ENCODE assay signal across 2 cellular contexts in the genomic region with DNA sequence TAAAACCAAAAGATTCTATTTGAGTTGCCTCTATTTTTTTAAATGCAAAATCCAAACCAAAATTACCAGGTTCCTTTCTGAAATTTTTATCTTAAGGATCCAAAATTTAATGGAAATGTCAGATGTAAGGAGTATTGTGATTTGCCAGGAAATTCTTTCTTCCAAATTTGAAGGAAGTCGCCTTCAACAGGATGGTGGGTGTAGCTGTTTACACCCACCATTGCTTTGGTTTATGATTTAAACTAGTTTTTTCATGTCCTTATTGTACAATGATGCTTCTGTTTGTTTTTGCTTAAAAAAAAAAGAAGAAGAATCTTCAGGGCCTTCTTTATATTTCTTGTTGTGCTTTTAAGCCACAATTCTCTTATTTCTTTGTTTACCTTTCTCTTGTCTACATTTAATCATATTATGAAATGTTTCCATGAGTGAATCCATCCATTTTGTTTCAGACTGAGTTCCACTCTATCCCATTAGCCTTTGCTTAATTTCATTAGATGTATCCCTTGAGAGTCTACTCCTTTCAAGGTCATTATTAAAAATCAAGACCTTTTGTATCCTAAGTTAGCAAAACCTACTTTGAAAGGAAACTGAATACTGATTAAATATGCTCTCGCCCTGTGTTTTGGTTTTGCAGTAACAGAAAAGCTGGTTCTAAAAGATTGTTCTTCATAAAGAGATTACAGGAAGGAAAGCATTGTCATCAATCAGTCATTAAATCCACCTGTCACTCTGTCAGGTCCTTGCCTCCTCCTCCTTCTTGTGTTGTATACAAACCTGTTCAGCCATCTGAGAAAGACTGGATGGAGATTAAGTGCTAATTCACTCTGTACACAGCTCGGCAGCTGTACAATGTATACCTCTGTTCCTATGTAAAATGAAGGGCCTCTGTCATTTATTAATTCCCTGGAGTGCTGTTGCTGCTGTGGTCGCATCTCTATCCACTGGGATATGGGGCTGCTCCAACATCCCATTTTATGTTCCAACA.
TF ChIP-seq lines count a peak whose summit lies in the region.

No MANE protein-coding gene starts in this region.

TF ChIP-seq in SK-N-SH treated with all-trans-retinoic acid at 6 μM for 48 hours, 23 proteins besides CTCF, POLR2A, EP300 and RAD21 (continued from another document):
- TF ChIP-seq ESRRG (CRISPR knock-in tag; IDR thresholded peaks at IDR 0.05) (0 out of 2 replicates have a peak, but pooled peaks have one; percentile 28), SNAI2 (CRISPR knock-in tag; IDR thresholded peaks at IDR 0.05) (0 out of 2 replicates have a peak, but pooled peaks have one; percentile 13), ZFP3 (CRISPR knock-in tag; IDR thresholded peaks at IDR 0.05) (no peak)
- TF ChIP-seq, protein P1, sequence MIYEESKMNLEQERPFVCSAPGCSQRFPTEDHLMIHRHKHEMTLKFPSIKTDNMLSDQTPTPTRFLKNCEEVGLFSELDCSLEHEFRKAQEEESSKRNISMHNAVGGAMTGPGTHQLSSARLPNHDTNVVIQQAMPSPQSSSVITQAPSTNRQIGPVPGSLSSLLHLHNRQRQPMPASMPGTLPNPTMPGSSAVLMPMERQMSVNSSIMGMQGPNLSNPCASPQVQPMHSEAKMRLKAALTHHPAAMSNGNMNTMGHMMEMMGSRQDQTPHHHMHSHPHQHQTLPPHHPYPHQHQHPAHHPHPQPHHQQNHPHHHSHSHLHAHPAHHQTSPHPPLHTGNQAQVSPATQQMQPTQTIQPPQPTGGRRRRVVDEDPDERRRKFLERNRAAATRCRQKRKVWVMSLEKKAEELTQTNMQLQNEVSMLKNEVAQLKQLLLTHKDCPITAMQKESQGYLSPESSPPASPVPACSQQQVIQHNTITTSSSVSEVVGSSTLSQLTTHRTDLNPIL (CRISPR knock-in tag; IDR thresholded peaks at IDR 0.05; ENCODE audit: low read depth), result no peak

TF ChIP-seq in SK-N-SH, 30 proteins besides CTCF, POLR2A, EP300 and RAD21 (continued from another document):
- TF ChIP-seq CHD2 (IDR thresholded peaks at IDR 0.05; ENCODE audit: low read length, partially characterized antibody), result no peak
- no peak for TF ChIP-seq RFX5 (IDR thresholded peaks at IDR 0.05; ENCODE audit: low read length)
- TF ChIP-seq MEF2A (IDR thresholded peaks at IDR 0.05; ENCODE audit: borderline replicate concordance, low read depth), result no peak
